ENCODE assay signal across 9 cellular contexts in the genomic region with DNA sequence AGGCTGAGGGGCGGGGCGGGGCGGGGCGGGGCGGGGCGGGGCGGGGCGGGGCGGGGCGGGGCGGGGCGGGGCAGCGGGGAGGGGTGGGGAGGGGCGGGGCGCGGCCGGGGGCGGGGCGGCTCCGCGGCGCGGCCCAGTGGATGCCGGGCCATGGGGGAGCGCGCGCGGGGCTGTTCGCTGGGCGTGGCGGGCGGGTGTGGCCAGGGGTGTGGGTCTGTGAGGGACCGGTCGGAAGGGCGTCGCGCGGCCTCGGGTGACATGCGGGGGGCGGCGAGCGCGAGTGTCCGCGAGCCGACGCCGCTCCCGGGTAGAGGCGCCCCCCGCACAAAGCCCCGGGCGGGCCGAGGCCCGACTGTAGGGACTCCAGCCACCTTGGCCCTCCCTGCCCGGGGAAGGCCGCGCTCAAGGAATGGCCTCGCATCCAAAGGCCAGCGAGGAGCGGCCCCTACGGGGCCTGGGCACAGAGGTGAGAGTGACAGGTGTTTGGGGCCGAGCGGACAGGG. TPM values are rescaled to one million over a fixed set of nuclear protein-coding genes. Genes with fewer than 3 reads are reported as not detected.
A peak's percentile ranks its signal among the peaks of the same experiment; 100 is the strongest.
DNase-seq lines count a peak whose midpoint lies in the region; ATAC-seq and TF ChIP-seq lines count a peak whose summit lies in the region.
"Had no signal": no experiment of that assay in that cellular context is flagged by ENCODE, and none has a peak within 500 bp of the region (broad histone marks: within the 10 kb centered on the region; RNA-seq: fewer than 3 reads in every experiment).

A gene (plus strand): TSS at position 188 of the 503 bp plus-strand sequence. CDS start 71 bp downstream, at position 259.

- H3K4me1 ChIP-seq in HEK293 (ENCODE audit: control insufficient read depth, insufficient read depth, low read length) (0 out of 2 replicates have a peak, but pooled peaks cover 4% of the 10 kb centered on the region), adipocyte (ENCODE audit: control insufficient read depth, insufficient read depth, low read length) (peaks cover 7% of the 10 kb centered on the region), hepatocyte (ENCODE audit: insufficient read depth) (peaks cover 5% of the 10 kb centered on the region)

- H3K36me3 ChIP-seq in HEK293 (ENCODE audit: control insufficient read depth in 2 of 2, insufficient read depth in 1 of 2, low read length in 2 of 2): peaks cover 16 to 37% of the 10 kb centered on the region in 2 experiments
- peaks cover 21% of the 10 kb centered on the region for H3K36me3 ChIP-seq in adipocyte (ENCODE audit: control insufficient read depth, insufficient read depth, low read length, severe bottlenecking)
- no peaks in the 10 kb centered on the region for H3K36me3 ChIP-seq in hepatocyte (replicated peaks; ENCODE audit: insufficient read depth, low read depth)

- CTCF ChIA-PET in HEK293 (lab: Yijun Ruan, JAX): interaction anchor here (0.6 to 1.4 kb wide), 2 partner anchors 23 to 146 kb away, joined by 3 to 6 read pairs; a partner anchor contains a TSS

- TF ChIP-seq CTCF in HEK293 (tag by site-specific recombination; IDR thresholded peaks at IDR 0.05) (no peak), hepatocyte (IDR thresholded peaks at IDR 0.05; ENCODE audit: poor library complexity) (no peak)

- peaks cover 4% of the 10 kb centered on the region for H3K79me2 ChIP-seq in hepatocyte

- H3K9me3 ChIP-seq in HEK293 (ENCODE audit: control insufficient read depth, insufficient read depth, low read depth, low read length) (peaks cover 6% of the 10 kb centered on the region), adipocyte (ENCODE audit: control insufficient read depth, low read length) (peaks cover 77% of the 10 kb centered on the region), hepatocyte (ENCODE audit: low read depth) (peaks cover 18% of the 10 kb centered on the region)

- peak; percentile 66 for DNase-seq in DMS79 treated with DMSO at 0.1 percent for 48 hours (lab: John Stamatoyannopoulos, UW)
- peak; percentile 58 for DNase-seq in NCI-H510A treated with DMSO at 0.1 percent for 48 hours (lab: John Stamatoyannopoulos, UW)
- no peak for DNase-seq in adipocyte (ENCODE audit: low read depth)
- no peak for DNase-seq in hepatocyte (ENCODE audit: low spot score)
- DNase-seq in skeletal muscle cell (ENCODE audit: low read depth): no peak
- DNase-seq in COLO829 (ENCODE audit: low spot score): no peak

- H3K9me2 ChIP-seq in hepatocyte (replicated peaks; ENCODE audit: insufficient read depth): no peaks in the 10 kb centered on the region

- H3K27ac ChIP-seq in HEK293 (ENCODE audit: extremely low read depth, low read depth, low read length) (peak within 1 kb of the TSS; percentile 89), hepatocyte (peak within 1 kb of the TSS; percentile 98)

- peak within 1 kb of the TSS; percentile 93 for H3K4me2 ChIP-seq in hepatocyte

- H3K27me3 ChIP-seq in adipocyte (replicated peaks; ENCODE audit: control insufficient read depth, insufficient read depth, low read length): no peaks in the 10 kb centered on the region
- no peaks in the 10 kb centered on the region for H3K27me3 ChIP-seq in hepatocyte

- H3K9ac ChIP-seq in adipocyte (ENCODE audit: low read length): peak within 1 kb of the TSS; percentile 90

- ATAC-seq in HG03378 (IDR thresholded peaks at IDR 0.05; ENCODE audit: unreplicated experiment): no peak
- ATAC-seq: Panc1 had no signal

- POLR2A ChIA-PET in HEK293 (lab: Yijun Ruan, JAX): interaction anchor here (1.2 kb wide), 1 partner anchor 56 kb away, joined by 5 read pairs; a partner anchor contains a TSS

- H3K4me3 ChIP-seq in HEK293 (ENCODE audit: low read depth, low read length): peak within 1 kb of the TSS; percentile 84
- H3K4me3 ChIP-seq in adipocyte (ENCODE audit: low read length): peak within 1 kb of the TSS; percentile 86
- H3K4me3 ChIP-seq in hepatocyte: peak within 1 kb of the TSS; percentile 96
- peak within 1 kb of the TSS; percentile 77 for H3K4me3 ChIP-seq in skeletal muscle cell (ENCODE audit: low read depth, low read length)

- 2% methylated on average over 23 of the region's 65 CpGs for WGBS in hepatocyte (ENCODE audit: low lambda C conversion rate, missing lambda C conversion rate)

- no peaks in the 10 kb centered on the region for H4K20me1 ChIP-seq in hepatocyte (ENCODE audit: insufficient read depth, poor library complexity, severe bottlenecking)

- H2AFZ ChIP-seq in hepatocyte: peak within 1 kb of the TSS; percentile 92

TF ChIP-seq in HEK293, 187 proteins besides CTCF, POLR2A, EP300 and RAD21 (continues in another document):
- TF ChIP-seq ZNF510 (tag by site-specific recombination; IDR thresholded peaks at IDR 0.05; ENCODE audit: insufficient replicate concordance) (no peak), ZNF843 (tag by site-specific recombination; IDR thresholded peaks at IDR 0.05) (no peak), ZNF133 (tag by site-specific recombination; IDR thresholded peaks at IDR 0.05) (no peak), ZBTB48 (tag by site-specific recombination; IDR thresholded peaks at IDR 0.05) (peak; percentile 73), ZNF248 (tag by site-specific recombination; IDR thresholded peaks at IDR 0.05) (no peak), ZNF214 (tag by site-specific recombination; IDR thresholded peaks at IDR 0.05; ENCODE audit: borderline replicate concordance) (no peak), ZNF561 (tag by site-specific recombination; IDR thresholded peaks at IDR 0.05; ENCODE audit: borderline replicate concordance) (peak; percentile 68; the same call in 1 of the 2 replicates), ZNF660 (tag by site-specific recombination; IDR thresholded peaks at IDR 0.05) (0 out of 2 replicates have a peak, but pooled peaks have one; percentile 24), ZNF677 (tag by site-specific recombination; IDR thresholded peaks at IDR 0.05) (0 out of 2 replicates have a peak, but pooled peaks have one; percentile 21), ZNF350 (tag by site-specific recombination; IDR thresholded peaks at IDR 0.05) (peak; percentile 14; the same call in 1 of the 2 replicates), ZNF549 (tag by site-specific recombination; IDR thresholded peaks at IDR 0.05) (peak; percentile 37; the same call in 1 of the 2 replicates), ZSCAN30 (tag by site-specific recombination; IDR thresholded peaks at IDR 0.05) (peak; percentile 70; the same call in 1 of the 2 replicates), GLI4 (tag by site-specific recombination; IDR thresholded peaks at IDR 0.05) (no peak), IKZF3 (tag by site-specific recombination; IDR thresholded peaks at IDR 0.05) (no peak), YY1 (tag by site-specific recombination; IDR thresholded peaks at IDR 0.05) (no peak)
- TF ChIP-seq, protein P1, sequence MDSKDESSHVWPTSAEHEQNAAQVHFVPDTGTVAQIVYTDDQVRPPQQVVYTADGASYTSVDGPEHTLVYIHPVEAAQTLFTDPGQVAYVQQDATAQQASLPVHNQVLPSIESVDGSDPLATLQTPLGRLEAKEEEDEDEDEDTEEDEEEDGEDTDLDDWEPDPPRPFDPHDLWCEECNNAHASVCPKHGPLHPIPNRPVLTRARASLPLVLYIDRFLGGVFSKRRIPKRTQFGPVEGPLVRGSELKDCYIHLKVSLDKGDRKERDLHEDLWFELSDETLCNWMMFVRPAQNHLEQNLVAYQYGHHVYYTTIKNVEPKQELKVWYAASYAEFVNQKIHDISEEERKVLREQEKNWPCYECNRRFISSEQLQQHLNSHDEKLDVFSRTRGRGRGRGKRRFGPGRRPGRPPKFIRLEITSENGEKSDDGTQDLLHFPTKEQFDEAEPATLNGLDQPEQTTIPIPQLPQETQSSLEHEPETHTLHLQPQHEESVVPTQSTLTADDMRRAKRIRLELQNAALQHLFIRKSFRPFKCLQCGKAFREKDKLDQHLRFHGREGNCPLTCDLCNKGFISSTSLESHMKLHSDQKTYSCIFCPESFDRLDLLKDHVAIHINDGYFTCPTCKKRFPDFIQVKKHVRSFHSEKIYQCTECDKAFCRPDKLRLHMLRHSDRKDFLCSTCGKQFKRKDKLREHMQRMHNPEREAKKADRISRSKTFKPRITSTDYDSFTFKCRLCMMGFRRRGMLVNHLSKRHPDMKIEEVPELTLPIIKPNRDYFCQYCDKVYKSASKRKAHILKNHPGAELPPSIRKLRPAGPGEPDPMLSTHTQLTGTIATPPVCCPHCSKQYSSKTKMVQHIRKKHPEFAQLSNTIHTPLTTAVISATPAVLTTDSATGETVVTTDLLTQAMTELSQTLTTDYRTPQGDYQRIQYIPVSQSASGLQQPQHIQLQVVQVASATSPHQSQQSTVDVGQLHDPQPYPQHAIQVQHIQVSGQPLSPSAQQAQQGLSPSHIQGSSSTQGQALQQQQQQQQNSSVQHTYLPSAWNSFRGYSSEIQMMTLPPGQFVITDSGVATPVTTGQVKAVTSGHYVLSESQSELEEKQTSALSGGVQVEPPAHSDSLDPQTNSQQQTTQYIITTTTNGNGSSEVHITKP (tag by site-specific recombination; IDR thresholded peaks at IDR 0.05): peak; percentile 87
- TF ChIP-seq, protein P2, sequence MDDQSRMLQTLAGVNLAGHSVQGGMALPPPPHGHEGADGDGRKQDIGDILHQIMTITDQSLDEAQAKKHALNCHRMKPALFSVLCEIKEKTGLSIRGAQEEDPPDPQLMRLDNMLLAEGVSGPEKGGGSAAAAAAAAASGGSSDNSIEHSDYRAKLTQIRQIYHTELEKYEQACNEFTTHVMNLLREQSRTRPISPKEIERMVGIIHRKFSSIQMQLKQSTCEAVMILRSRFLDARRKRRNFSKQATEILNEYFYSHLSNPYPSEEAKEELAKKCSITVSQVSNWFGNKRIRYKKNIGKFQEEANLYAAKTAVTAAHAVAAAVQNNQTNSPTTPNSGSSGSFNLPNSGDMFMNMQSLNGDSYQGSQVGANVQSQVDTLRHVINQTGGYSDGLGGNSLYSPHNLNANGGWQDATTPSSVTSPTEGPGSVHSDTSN (CRISPR knock-in tag; IDR thresholded peaks at IDR 0.05): 0 out of 2 replicates have a peak, but pooled peaks have one; percentile 13

RNA-seq across cellular contexts. Expression of the gene that starts here (rescaled TPM):
- total RNA-seq in hepatocyte: 4.7 and 5.7 TPM in 2 replicates
- polyA plus RNA-seq in hepatocyte: 3.5 and 4.1 TPM in 2 replicates

Comparison
In these comparisons a context has a peak if more than half of its experiments do, and no peak if none do; other contexts are left out.
1. DNase-seq: peak in DMS79 treated with DMSO at 0.1 percent for 48 hours (single experiment) and NCI-H510A treated with DMSO at 0.1 percent for 48 hours (single experiment); none in adipocyte (single experiment), hepatocyte (single experiment), skeletal muscle cell (single experiment) and COLO829 (single experiment).
2. Peak in every context shown above with its lines, with median percentiles within 50 percentile points of each other: H3K4me3 ChIP-seq.